Comparison of ENCODE assay signal across 9 cellular contexts in genomic region chr5:115843444-115844130, GRCh38. TPM values are rescaled to one million over a fixed set of nuclear protein-coding genes. Genes with fewer than 3 reads are reported as not detected.
DNase-seq lines count a peak whose midpoint lies in the region; ATAC-seq, FAIRE-seq and TF ChIP-seq lines count a peak whose summit lies in the region.
"Had no signal": no experiment of that assay in that cellular context is flagged by ENCODE, and none has a peak within 500 bp of the region (broad histone marks: within the 10 kb centered on the region; RNA-seq: fewer than 3 reads in every experiment).

No MANE protein-coding gene starts in this region.

- H3K4me3 Mint-ChIP-seq in activated naive CD4-positive, alpha-beta T cell treated with anti-CD3 and anti-CD28 coated beads, Interleukin-2, amount 50 U/mL, for 24 hours: peak overlapping the region; percentile 98
- peak overlapping the region; percentile 88 for H3K4me3 Mint-ChIP-seq in activated CD4-positive, alpha-beta memory T cell treated with anti-CD3 and anti-CD28 coated beads, Interleukin-2, amount 10 ng/mL, durations not matched to agents 7 days and 5 days

- no peak for ATAC-seq in activated naive CD4-positive, alpha-beta T cell treated with anti-CD3 and anti-CD28 coated beads, Interleukin-2, amount 50 U/mL, for 72 hours
- ATAC-seq in upper lobe of left lung (ENCODE audit: low FRiP score in 2 of 2) (no peak), HG02981 (IDR thresholded peaks at IDR 0.05; ENCODE audit: unreplicated experiment) (no peak)

- CTCF ChIA-PET in activated CD4-positive, alpha-beta memory T cell treated with anti-CD3 and anti-CD28 coated beads, Interleukin-2, amount 10 ng/mL, durations not matched to agents 7 days and 5 days (lab: Charles Lee): interaction anchor here (1.2 kb wide), 2 partner anchors 209 to 219 kb away, joined by 4 to 6 read pairs; partner anchors contain the start of gene TMED7

- no peak for TF ChIP-seq POLR2A in upper lobe of left lung (IDR thresholded peaks at IDR 0.05)

- H3K9me2 ChIP-seq in hepatocyte (replicated peaks; ENCODE audit: insufficient read depth): no peaks in the 10 kb centered on the region

- no peak for TF ChIP-seq EP300 in upper lobe of left lung (IDR thresholded peaks at IDR 0.05)

- no peaks in the 10 kb centered on the region for H3K36me3 ChIP-seq in hepatocyte (replicated peaks; ENCODE audit: insufficient read depth, low read depth)
- H3K36me3 ChIP-seq in upper lobe of left lung: no peaks in the 10 kb centered on the region
- H3K36me3 ChIP-seq in small intestine (ENCODE audit: control insufficient read depth in 2 of 2, insufficient read depth in 2 of 2, low read length in 2 of 2): no peaks in the 10 kb centered on the region

- H3K9me3 ChIP-seq in hepatocyte (ENCODE audit: low read depth) (no peaks in the 10 kb centered on the region), upper lobe of left lung (no peaks in the 10 kb centered on the region), small intestine (ENCODE audit: control insufficient read depth, low read depth) (no peaks in the 10 kb centered on the region)

- H3K27ac ChIP-seq in hepatocyte: no peak overlapping the region
- H3K27ac ChIP-seq in upper lobe of left lung: no peak overlapping the region
- no peak overlapping the region for H3K27ac ChIP-seq in small intestine (ENCODE audit: low read depth in 1 of 2, low read length in 1 of 2)

- no peak for TF ChIP-seq CTCF in hepatocyte (IDR thresholded peaks at IDR 0.05; ENCODE audit: poor library complexity)
- no peak for TF ChIP-seq CTCF in upper lobe of left lung (IDR thresholded peaks at IDR 0.05)

- H3K27me3 Mint-ChIP-seq in activated naive CD4-positive, alpha-beta T cell treated with anti-CD3 and anti-CD28 coated beads, Interleukin-2, amount 50 U/mL, for 24 hours: no peaks in the 10 kb centered on the region
- no peaks in the 10 kb centered on the region for H3K27me3 Mint-ChIP-seq in activated CD4-positive, alpha-beta memory T cell treated with anti-CD3 and anti-CD28 coated beads, Interleukin-2, amount 10 ng/mL, durations not matched to agents 7 days and 5 days

- no peak overlapping the region for H3K27ac Mint-ChIP-seq in activated naive CD4-positive, alpha-beta T cell treated with anti-CD3 and anti-CD28 coated beads, Interleukin-2, amount 50 U/mL, for 24 hours
- no peak overlapping the region for H3K27ac Mint-ChIP-seq in activated naive CD4-positive, alpha-beta T cell treated with anti-CD3 and anti-CD28 coated beads, Interleukin-2, amount 50 U/mL, for 72 hours
- no peak overlapping the region for H3K27ac Mint-ChIP-seq in activated CD4-positive, alpha-beta memory T cell treated with anti-CD3 and anti-CD28 coated beads, Interleukin-2, amount 10 ng/mL, durations not matched to agents 7 days and 5 days

- peaks cover 25% of the 10 kb centered on the region for H3K4me1 ChIP-seq in hepatocyte (ENCODE audit: insufficient read depth)
- H3K4me1 ChIP-seq in upper lobe of left lung: peaks cover 38 to 51% (median 39%) of the 10 kb centered on the region in 4 donors
- peaks cover 2 to 7% of the 10 kb centered on the region in 2 donors for H3K4me1 ChIP-seq in small intestine (ENCODE audit: control insufficient read depth in 2 of 2, insufficient read depth in 1 of 2, low read depth in 1 of 2, low read length in 1 of 2)

- no peak overlapping the region for H2AFZ ChIP-seq in hepatocyte

- no peaks in the 10 kb centered on the region for H3K36me3 Mint-ChIP-seq in activated naive CD4-positive, alpha-beta T cell treated with anti-CD3 and anti-CD28 coated beads, Interleukin-2, amount 50 U/mL, for 24 hours
- peaks cover 9 to 13% of the 10 kb centered on the region in 2 donors for H3K36me3 Mint-ChIP-seq in activated naive CD4-positive, alpha-beta T cell treated with anti-CD3 and anti-CD28 coated beads, Interleukin-2, amount 50 U/mL, for 72 hours
- peaks cover 6% of the 10 kb centered on the region for H3K36me3 Mint-ChIP-seq in activated CD4-positive, alpha-beta memory T cell treated with anti-CD3 and anti-CD28 coated beads, Interleukin-2, amount 10 ng/mL, durations not matched to agents 7 days and 5 days (ENCODE audit: low read depth)

- no peaks in the 10 kb centered on the region for H3K9me3 Mint-ChIP-seq in activated naive CD4-positive, alpha-beta T cell treated with anti-CD3 and anti-CD28 coated beads, Interleukin-2, amount 50 U/mL, for 24 hours
- no peaks in the 10 kb centered on the region for H3K9me3 Mint-ChIP-seq in activated naive CD4-positive, alpha-beta T cell treated with anti-CD3 and anti-CD28 coated beads, Interleukin-2, amount 50 U/mL, for 72 hours
- H3K9me3 Mint-ChIP-seq in activated CD4-positive, alpha-beta memory T cell treated with anti-CD3 and anti-CD28 coated beads, Interleukin-2, amount 10 ng/mL, durations not matched to agents 7 days and 5 days: no peaks in the 10 kb centered on the region

- FAIRE-seq in small intestine (lab: Jason Lieb, UNC): no peak

- peaks cover 89% of the 10 kb centered on the region for H3K79me2 ChIP-seq in hepatocyte

- DNase-seq in activated naive CD4-positive, alpha-beta T cell treated with anti-CD3 and anti-CD28 coated beads, Interleukin-2, amount 50 U/mL, for 72 hours (ENCODE audit: low spot score in 2 of 2): no peak
- no peak for DNase-seq in activated CD4-positive, alpha-beta memory T cell treated with anti-CD3 and anti-CD28 coated beads, Interleukin-2, amount 10 ng/mL, durations not matched to agents 7 days and 5 days
- DNase-seq in hepatocyte (ENCODE audit: low spot score): no peak
- DNase-seq in upper lobe of left lung: no peak
- DNase-seq in small intestine: no peak
- no peak for DNase-seq in glomerular visceral epithelial cell (ENCODE audit: extremely low spot score)
- DNase-seq: COR-L47 had no signal

- H3K4me2 ChIP-seq in hepatocyte: peak overlapping the region; percentile 91

- no peaks in the 10 kb centered on the region for H3K27me3 ChIP-seq in hepatocyte
- H3K27me3 ChIP-seq in upper lobe of left lung: no peaks in the 10 kb centered on the region
- no peaks in the 10 kb centered on the region for H3K27me3 ChIP-seq in small intestine (ENCODE audit: control insufficient read depth in 2 of 2, insufficient read depth in 2 of 2, low read length in 2 of 2)

- H3K4me1 Mint-ChIP-seq in activated naive CD4-positive, alpha-beta T cell treated with anti-CD3 and anti-CD28 coated beads, Interleukin-2, amount 50 U/mL, for 24 hours: peaks cover 53% of the 10 kb centered on the region
- H3K4me1 Mint-ChIP-seq in activated CD4-positive, alpha-beta memory T cell treated with anti-CD3 and anti-CD28 coated beads, Interleukin-2, amount 10 ng/mL, durations not matched to agents 7 days and 5 days: peaks cover 48% of the 10 kb centered on the region

- peaks cover 62% of the 10 kb centered on the region for H4K20me1 ChIP-seq in hepatocyte (ENCODE audit: insufficient read depth, poor library complexity, severe bottlenecking)

- POLR2A ChIA-PET in activated CD4-positive, alpha-beta memory T cell treated with anti-CD3 and anti-CD28 coated beads, Interleukin-2, amount 10 ng/mL, durations not matched to agents 7 days and 5 days (lab: Charles Lee): interaction anchor here (1.1 to 1.6 kb wide), 5 partner anchors 9 to 300 kb away, joined by 4 to 8 read pairs (median 5); partner anchors contain the start of gene TMED7

- 83% methylated on average over 6 of the region's 6 CpGs for WGBS in hepatocyte (ENCODE audit: low lambda C conversion rate, missing lambda C conversion rate)
- WGBS in upper lobe of left lung, 2 donors: 56 to 58% methylated on average over 6 of the region's 6 CpGs
- WGBS in small intestine, 3 donors: 77 to 81% (median 81%) methylated on average over 6 of the region's 6 CpGs

- H3K4me3 ChIP-seq in hepatocyte (peak overlapping the region; percentile 72), upper lobe of left lung (peak overlapping the region in 3 of 4 donors; percentile 78 to 93 (median 81)), small intestine (ENCODE audit: low read depth in 1 of 2, low read length in 2 of 2) (peak overlapping the region in 1 of 2 donors; percentile 100)

RNA-seq across cellular contexts. Expression of gene AP3S1, which starts 1.9 kb away (rescaled TPM):
- total RNA-seq in activated naive CD4-positive, alpha-beta T cell treated with anti-CD3 and anti-CD28 coated beads, Interleukin-2, amount 50 U/mL, for 72 hours: 100 to 1,000 TPM in 1 of 2 donors, 10 to 100 TPM in 1; 47.6 to 126 TPM
- total RNA-seq in activated CD4-positive, alpha-beta memory T cell treated with anti-CD3 and anti-CD28 coated beads, Interleukin-2, amount 10 ng/mL, durations not matched to agents 7 days and 5 days: 10 to 100 TPM; 73.5 to 87.0 TPM
- total RNA-seq in hepatocyte (122 and 362 TPM in 2 replicates), upper lobe of left lung (10 to 100 TPM in 5 of 6 donors, 1 to 10 TPM in 1; 8.9 to 81.1 (median 46.5) TPM)
- polyA plus RNA-seq in hepatocyte (130 and 148 TPM in 2 replicates), small intestine (100 to 1,000 TPM in 2 of 3 donors, 10 to 100 TPM in 1; 62.7 to 135 (median 118) TPM)

RNA-seq across cellular contexts. Expression of gene ATG12, which starts 2.2 kb away (rescaled TPM):
- total RNA-seq in activated naive CD4-positive, alpha-beta T cell treated with anti-CD3 and anti-CD28 coated beads, Interleukin-2, amount 50 U/mL, for 72 hours: 10 to 100 TPM; 45.3 to 59.0 TPM
- 10 to 100 TPM; 45.5 to 49.0 TPM for total RNA-seq in activated CD4-positive, alpha-beta memory T cell treated with anti-CD3 and anti-CD28 coated beads, Interleukin-2, amount 10 ng/mL, durations not matched to agents 7 days and 5 days
- total RNA-seq in hepatocyte (48.3 and 85.7 TPM in 2 replicates), upper lobe of left lung (10 to 100 TPM; 28.3 to 63.0 (median 33.0) TPM)
- polyA plus RNA-seq in hepatocyte (65.3 and 66.0 TPM in 2 replicates), small intestine (10 to 100 TPM; 28.6 to 30.9 (median 29.5) TPM)

RNA-seq across cellular contexts. Expression of gene CDO1, which starts 27.1 kb away (rescaled TPM):
- 1 to 10 TPM in 1 of 2 donors, not detected in 1; 1.9 TPM for total RNA-seq in activated naive CD4-positive, alpha-beta T cell treated with anti-CD3 and anti-CD28 coated beads, Interleukin-2, amount 50 U/mL, for 72 hours
- under 1 TPM; 0.28 to 0.50 TPM for total RNA-seq in activated CD4-positive, alpha-beta memory T cell treated with anti-CD3 and anti-CD28 coated beads, Interleukin-2, amount 10 ng/mL, durations not matched to agents 7 days and 5 days
- total RNA-seq in hepatocyte (29.5 and 29.8 TPM in 2 replicates), upper lobe of left lung (10 to 100 TPM in 1 of 6 donors, 1 to 10 TPM in 5; 2.3 to 14.4 (median 6.9) TPM)
- polyA plus RNA-seq in hepatocyte (8.4 and 17.5 TPM in 2 replicates), small intestine (1 to 10 TPM; 1.1 to 5.9 (median 1.3) TPM)
